In genomic region chr6:35483062-35483461, GRCh38 we compare ENCODE assay signal across 17 cellular contexts. TPM values are rescaled to one million over a fixed set of nuclear protein-coding genes. Genes with fewer than 3 reads are reported as not detected.
"Had no signal": no experiment of that assay in that cellular context is flagged by ENCODE, and none has a peak within 500 bp of the region (broad histone marks: within the 10 kb centered on the region; RNA-seq: fewer than 3 reads in every experiment).

No MANE protein-coding gene starts in this region.

- H3K9me3 ChIP-seq: psoas muscle had no signal

- DNase-seq: activated CD4-positive, alpha-beta T cell treated with anti-CD3 and anti-CD28 coated beads for 1 hour; activated CD4-positive, alpha-beta T cell treated with anti-CD3 and anti-CD28 coated beads, Interleukin-2, amount 50 U/mL, for 4 hours; activated naive CD4-positive, alpha-beta T cell treated with anti-CD3 and anti-CD28 coated beads, Interleukin-2, amount 50 U/mL, for 16 hours; activated T-cell treated with anti-CD3 and anti-CD28 coated beads, Interleukin-2, amount 50 U/mL, for 1 hour; foreskin keratinocyte; head of caudate nucleus; mesendoderm; nephron progenitor cell; stimulated activated CD4-positive, alpha-beta T cell treated with anti-CD3 and anti-CD28 coated beads, Interleukin-1b, Interleukin-23, amount 100 ng/mL, for 48 hours; T-helper 1 cell; T1000 had no signal

- H3K27ac ChIP-seq: foreskin keratinocyte, psoas muscle had no signal

- H3K4me3 ChIP-seq: coronary artery, psoas muscle had no signal

- H3K4me3 Mint-ChIP-seq: nephron progenitor cell had no signal

- H3K9me3 Mint-ChIP-seq: activated T-helper 2 cell treated with anti-CD3 and anti-CD28 coated beads, Interferon-gamma antibody, Interleukin-2, Interleukin-4, amounts not matched to agents 10 μg/mL and 5 μg/mL and 100 μg/mL, durations not matched to agents 14 hours and 24 hours and 36 hours; nephron progenitor cell had no signal

- H3K27me3 ChIP-seq: foreskin keratinocyte had no signal

- H3K27ac Mint-ChIP-seq: activated T-helper 2 cell treated with anti-CD3 and anti-CD28 coated beads, Interferon-gamma antibody, Interleukin-2, Interleukin-4, amounts not matched to agents 10 μg/mL and 5 μg/mL and 100 μg/mL, durations not matched to agents 14 hours and 24 hours and 36 hours; nephron progenitor cell had no signal

- ATAC-seq: foreskin keratinocyte, psoas muscle, sciatic nerve had no signal

RNA-seq across cellular contexts. Expression of gene TULP1, which starts 29.6 kb away (rescaled TPM):
- total RNA-seq: activated T-helper 2 cell treated with anti-CD3 and anti-CD28 coated beads, Interferon-gamma antibody, Interleukin-2, Interleukin-4, amounts not matched to agents 10 μg/mL and 5 μg/mL and 100 μg/mL, durations not matched to agents 14 hours and 24 hours and 36 hours; cardiac septum; foreskin keratinocyte; liver; psoas muscle; sciatic nerve had no signal
- polyA plus RNA-seq: foreskin keratinocyte, liver had no signal
